In the genomic region with DNA sequence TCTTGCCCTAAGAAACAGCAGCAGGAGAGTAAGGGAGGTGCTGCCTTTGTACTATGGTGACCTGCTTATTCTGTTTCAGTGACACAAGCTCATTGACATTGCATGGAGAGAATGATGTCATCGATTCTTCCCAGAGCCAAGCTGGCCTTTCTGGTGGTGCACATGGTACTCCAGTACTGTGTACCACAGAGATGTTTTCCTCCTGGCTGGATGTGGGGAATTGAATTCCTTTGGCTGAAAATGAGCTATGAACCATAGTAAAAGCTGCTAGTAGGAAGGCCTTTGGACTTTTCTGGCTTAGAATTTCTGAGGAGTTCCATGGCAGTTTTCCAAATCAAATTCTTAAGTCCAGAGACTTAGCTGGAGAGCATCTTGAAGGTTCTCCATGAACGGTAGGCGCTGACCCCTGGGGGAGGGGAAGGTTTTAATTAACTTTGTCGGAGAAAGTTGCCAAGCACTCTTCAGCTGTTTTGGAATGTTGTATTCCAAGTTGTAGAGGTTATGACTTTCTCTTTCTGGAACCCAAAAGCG, we compare ENCODE assay signal across 19 cellular contexts. TPM values are rescaled to one million over a fixed set of nuclear protein-coding genes. Genes with fewer than 3 reads are reported as not detected.
DNase-seq lines count a peak whose midpoint lies in the region; ATAC-seq, FAIRE-seq and TF ChIP-seq lines count a peak whose summit lies in the region.
"Had no signal": no experiment of that assay in that cellular context is flagged by ENCODE, and none has a peak within 500 bp of the region (broad histone marks: within the 10 kb centered on the region; RNA-seq: fewer than 3 reads in every experiment).

No MANE protein-coding gene starts in this region.

- H4K20me1 ChIP-seq in GM23248 (ENCODE audit: insufficient read depth), result no peaks in the 10 kb centered on the region

- TF ChIP-seq POLR2A in body of pancreas (IDR thresholded peaks at IDR 0.05), result no peak

- no peak overlapping the region for H3K4me3 Mint-ChIP-seq in activated CD8-positive, alpha-beta T cell treated with anti-CD3 and anti-CD28 coated beads, Interleukin-2, amount 10 ng/mL, durations not matched to agents 7 days and 5 days
- H3K4me3 Mint-ChIP-seq in activated CD4-positive, alpha-beta memory T cell treated with anti-CD3 and anti-CD28 coated beads for 36 hours, result no peak overlapping the region
- H3K4me3 Mint-ChIP-seq: activated CD4-positive, alpha-beta T cell treated with anti-CD3 and anti-CD28 coated beads for 36 hours; CD14-positive monocyte; endodermal cell; stimulated activated memory B cell treated with anti-CD40 and anti-IgM and Interleukin-4, amounts not matched to agents 10 μg/mL and 1 μg/mL and 100 μg/mL, for 72 hours; T-cell had no signal

- no peaks in the 10 kb centered on the region for H3F3A ChIP-seq in GM23248 (ENCODE audit: insufficient read depth)

- intact Hi-C loops in body of pancreas (cut with DNase I), result no loop called here
- intact Hi-C loops in activated CD4-positive, alpha-beta memory T cell treated with anti-CD3 and anti-CD28 coated beads for 36 hours (cut with micrococcal nuclease), result no loop called here

- H3K4me3 ChIP-seq in GM23248 (no peak overlapping the region), body of pancreas (no peak overlapping the region), small intestine (ENCODE audit: low read depth in 1 of 2, low read length in 2 of 2) (no peak overlapping the region)

- no peaks in the 10 kb centered on the region for H3K36me3 ChIP-seq in GM23248 (ENCODE audit: low read depth)
- H3K36me3 ChIP-seq in body of pancreas (replicated peaks in 1 of 2; ENCODE audit: insufficient read depth in 1 of 2, low read depth in 2 of 2), result no peaks in the 10 kb centered on the region
- H3K36me3 ChIP-seq in small intestine (ENCODE audit: control insufficient read depth in 2 of 2, insufficient read depth in 2 of 2, low read length in 2 of 2), result no peaks in the 10 kb centered on the region

- ATAC-seq in body of pancreas, result peak; percentile 55
- no peak for ATAC-seq in activated CD8-positive, alpha-beta T cell treated with anti-CD3 and anti-CD28 coated beads, Interleukin-2, amount 10 ng/mL, durations not matched to agents 7 days and 5 days
- ATAC-seq: activated CD4-positive, alpha-beta T cell treated with anti-CD3 and anti-CD28 coated beads for 36 hours; Panc1; stimulated activated memory B cell treated with anti-CD40 and anti-IgM and Interleukin-4, amounts not matched to agents 10 μg/mL and 1 μg/mL and 100 μg/mL, for 72 hours; T-cell had no signal

- H3K4me1 ChIP-seq in GM23248 (ENCODE audit: insufficient read depth) (no peaks in the 10 kb centered on the region; the same call in 1 of the 2 replicates), body of pancreas (no peaks in the 10 kb centered on the region), small intestine (ENCODE audit: control insufficient read depth in 2 of 2, insufficient read depth in 1 of 2, low read depth in 1 of 2, low read length in 1 of 2) (peaks cover 6 to 15% of the 10 kb centered on the region in 2 donors)

- no peaks in the 10 kb centered on the region for H3K4me1 Mint-ChIP-seq in activated CD8-positive, alpha-beta T cell treated with anti-CD3 and anti-CD28 coated beads, Interleukin-2, amount 10 ng/mL, durations not matched to agents 7 days and 5 days (ENCODE audit: low read depth)
- no peaks in the 10 kb centered on the region for H3K4me1 Mint-ChIP-seq in activated CD4-positive, alpha-beta memory T cell treated with anti-CD3 and anti-CD28 coated beads for 36 hours (ENCODE audit: low read depth)
- H3K4me1 Mint-ChIP-seq: stimulated activated memory B cell treated with anti-CD40 and anti-IgM and Interleukin-4, amounts not matched to agents 10 μg/mL and 1 μg/mL and 100 μg/mL, for 72 hours had no signal

- H3K9ac ChIP-seq in GM23248, result no peak overlapping the region

- H3K9me2 ChIP-seq in GM23248 (ENCODE audit: insufficient read depth), result no peaks in the 10 kb centered on the region

- H3K27me3 ChIP-seq in GM23248 (replicated peaks; ENCODE audit: insufficient read depth) (no peaks in the 10 kb centered on the region), body of pancreas (no peaks in the 10 kb centered on the region), small intestine (ENCODE audit: control insufficient read depth in 2 of 2, insufficient read depth in 2 of 2, low read length in 2 of 2) (no peaks in the 10 kb centered on the region)

- H2AFZ ChIP-seq in GM23248, result no peak overlapping the region

- 15 to 20% methylated on average over 5 of the region's 5 CpGs for WGBS in GM23248 (ENCODE audit: low coverage in 1 of 2, low lambda C conversion rate in 2 of 2, missing lambda C conversion rate in 2 of 2), 2 experiments
- 83 to 89% methylated on average over 4 to 5 of the region's 5 CpGs for WGBS in body of pancreas, 2 donors
- 39 to 59% (median 46%) methylated on average over 5 of the region's 5 CpGs for WGBS in small intestine, 3 donors

- CTCF ChIA-PET in activated CD8-positive, alpha-beta T cell treated with anti-CD3 and anti-CD28 coated beads, Interleukin-2, amount 10 ng/mL, durations not matched to agents 7 days and 5 days (lab: Charles Lee), result no interaction called here
- CTCF ChIA-PET in activated CD4-positive, alpha-beta memory T cell treated with anti-CD3 and anti-CD28 coated beads for 36 hours (lab: Charles Lee), result no interaction called here

- H3K4me2 ChIP-seq in GM23248 (ENCODE audit: unreplicated experiment), result no peak overlapping the region

- no peak for TF ChIP-seq CTCF in body of pancreas (IDR thresholded peaks at IDR 0.05)

- in situ Hi-C loops in GM23248 (cut with MboI), result no loop called here

- no peaks in the 10 kb centered on the region for H3K9me3 Mint-ChIP-seq in activated CD8-positive, alpha-beta T cell treated with anti-CD3 and anti-CD28 coated beads, Interleukin-2, amount 10 ng/mL, durations not matched to agents 7 days and 5 days (ENCODE audit: insufficient read depth)
- H3K9me3 Mint-ChIP-seq in activated CD4-positive, alpha-beta memory T cell treated with anti-CD3 and anti-CD28 coated beads for 36 hours, result no peaks in the 10 kb centered on the region
- H3K9me3 Mint-ChIP-seq: CD14-positive monocyte; endodermal cell; stimulated activated memory B cell treated with anti-CD40 and anti-IgM and Interleukin-4, amounts not matched to agents 10 μg/mL and 1 μg/mL and 100 μg/mL, for 72 hours; T-cell had no signal

- H3K36me3 Mint-ChIP-seq in activated CD8-positive, alpha-beta T cell treated with anti-CD3 and anti-CD28 coated beads, Interleukin-2, amount 10 ng/mL, durations not matched to agents 7 days and 5 days (ENCODE audit: low read depth), result no peaks in the 10 kb centered on the region
- H3K36me3 Mint-ChIP-seq in activated CD4-positive, alpha-beta memory T cell treated with anti-CD3 and anti-CD28 coated beads for 36 hours, result no peaks in the 10 kb centered on the region
- H3K36me3 Mint-ChIP-seq: CD14-positive monocyte; stimulated activated memory B cell treated with anti-CD40 and anti-IgM and Interleukin-4, amounts not matched to agents 10 μg/mL and 1 μg/mL and 100 μg/mL, for 72 hours; T-cell had no signal

- H3K9me3 ChIP-seq in GM23248 (ENCODE audit: low read depth), result no peaks in the 10 kb centered on the region
- no peaks in the 10 kb centered on the region for H3K9me3 ChIP-seq in body of pancreas
- no peaks in the 10 kb centered on the region for H3K9me3 ChIP-seq in small intestine (ENCODE audit: control insufficient read depth, low read depth)

- no peak for FAIRE-seq in small intestine (lab: Jason Lieb, UNC)
- FAIRE-seq: G401.6 had no signal

- no peaks in the 10 kb centered on the region for H3K79me2 ChIP-seq in GM23248 (ENCODE audit: insufficient read depth)

- POLR2A ChIA-PET in activated CD8-positive, alpha-beta T cell treated with anti-CD3 and anti-CD28 coated beads, Interleukin-2, amount 10 ng/mL, durations not matched to agents 7 days and 5 days (lab: Charles Lee), result interaction anchor here (1.2 kb wide), 1 partner anchor 88 kb away, joined by 3 read pairs; no protein-coding TSS in a partner anchor
- POLR2A ChIA-PET in activated CD4-positive, alpha-beta memory T cell treated with anti-CD3 and anti-CD28 coated beads for 36 hours (lab: Charles Lee), result no interaction called here

- H3K27ac Mint-ChIP-seq in activated CD8-positive, alpha-beta T cell treated with anti-CD3 and anti-CD28 coated beads, Interleukin-2, amount 10 ng/mL, durations not matched to agents 7 days and 5 days, result no peak overlapping the region
- no peak overlapping the region for H3K27ac Mint-ChIP-seq in activated CD4-positive, alpha-beta memory T cell treated with anti-CD3 and anti-CD28 coated beads for 36 hours
- H3K27ac Mint-ChIP-seq: activated CD4-positive, alpha-beta T cell treated with anti-CD3 and anti-CD28 coated beads for 36 hours; CD14-positive monocyte; endodermal cell; stimulated activated memory B cell treated with anti-CD40 and anti-IgM and Interleukin-4, amounts not matched to agents 10 μg/mL and 1 μg/mL and 100 μg/mL, for 72 hours; T-cell had no signal

- H3K27me3 Mint-ChIP-seq in activated CD8-positive, alpha-beta T cell treated with anti-CD3 and anti-CD28 coated beads, Interleukin-2, amount 10 ng/mL, durations not matched to agents 7 days and 5 days (ENCODE audit: low read depth), result no peaks in the 10 kb centered on the region
- no peaks in the 10 kb centered on the region for H3K27me3 Mint-ChIP-seq in activated CD4-positive, alpha-beta memory T cell treated with anti-CD3 and anti-CD28 coated beads for 36 hours
- H3K27me3 Mint-ChIP-seq: activated CD4-positive, alpha-beta T cell treated with anti-CD3 and anti-CD28 coated beads for 36 hours; stimulated activated memory B cell treated with anti-CD40 and anti-IgM and Interleukin-4, amounts not matched to agents 10 μg/mL and 1 μg/mL and 100 μg/mL, for 72 hours; T-cell had no signal

- no peak overlapping the region for H3K27ac ChIP-seq in GM23248
- H3K27ac ChIP-seq in body of pancreas, result no peak overlapping the region
- peak overlapping the region in 1 of 2 donors; percentile 65 for H3K27ac ChIP-seq in small intestine (ENCODE audit: low read depth in 1 of 2, low read length in 1 of 2)

- DNase-seq in GM23248 (peak; percentile 56), body of pancreas (peak in 3 of 4 donors; percentile 13 to 28 (median 26)), iris pigment epithelial cell (ENCODE audit: low read depth) (peak; percentile 31), small intestine (peak; percentile 69), NK-92 (lab: John Stamatoyannopoulos, UW; ENCODE audit: unreplicated experiment) (no peak)
- no peak for DNase-seq in activated CD4-positive, alpha-beta T cell treated with anti-CD3 and anti-CD28 coated beads, Interleukin-2, amount 50 U/mL, for 1 hour
- no peak for DNase-seq in activated CD8-positive, alpha-beta T cell treated with anti-CD3 and anti-CD28 coated beads, Interleukin-2, amount 10 ng/mL, durations not matched to agents 7 days and 5 days
- DNase-seq in activated CD4-positive, alpha-beta memory T cell treated with anti-CD3 and anti-CD28 coated beads for 36 hours, result no peak
- DNase-seq: activated CD4-positive, alpha-beta T cell treated with anti-CD3 and anti-CD28 coated beads for 36 hours; endodermal cell; HCEC 1CT; MV-4-11; NCI-H226; stimulated activated CD4-positive, alpha-beta T cell treated with anti-CD3 and anti-CD28 coated beads, Interleukin-4, amount 100 ng/mL, for 1 hour; T-cell had no signal

RNA-seq across cellular contexts. Expression of gene B3GNT2, which starts 17.1 kb away (rescaled TPM):
- 13.4 and 14.2 TPM in 2 replicates for total RNA-seq in GM23248 (2014; rRNA removed; shearing (Covaris generic))
- polyA plus RNA-seq in GM23248 (2016; fragmentation: Nextera tagmentation; extraction: Ambion mirVana), result 11.0 and 11.7 TPM in 2 replicates
- total RNA-seq in body of pancreas, result 10 to 100 TPM; 12.2 to 15.8 TPM
- polyA plus RNA-seq in small intestine, result 10 to 100 TPM; 13.4 to 24.3 (median 14.1) TPM
- 10 to 100 TPM; 41.2 to 44.3 TPM for total RNA-seq in activated CD8-positive, alpha-beta T cell treated with anti-CD3 and anti-CD28 coated beads, Interleukin-2, amount 10 ng/mL, durations not matched to agents 7 days and 5 days
- 10 to 100 TPM; 26.6 to 26.9 TPM for total RNA-seq in activated CD4-positive, alpha-beta memory T cell treated with anti-CD3 and anti-CD28 coated beads for 36 hours

Comparison
In these comparisons a context has a peak if more than half of its experiments do, and no peak if none do; other contexts are left out.
1. DNase-seq: peak in GM23248 (single experiment), body of pancreas (3 of 4), iris pigment epithelial cell (single experiment) and small intestine (single experiment); none in activated CD4-positive, alpha-beta T cell treated with anti-CD3 and anti-CD28 coated beads, Interleukin-2, amount 50 U/mL, for 1 hour (single experiment), activated CD8-positive, alpha-beta T cell treated with anti-CD3 and anti-CD28 coated beads, Interleukin-2, amount 10 ng/mL, durations not matched to agents 7 days and 5 days (single experiment), activated CD4-positive, alpha-beta memory T cell treated with anti-CD3 and anti-CD28 coated beads for 36 hours (single experiment) and NK-92 (single experiment).